8 cellular contexts compared by ENCODE assay signal in the genomic region with DNA sequence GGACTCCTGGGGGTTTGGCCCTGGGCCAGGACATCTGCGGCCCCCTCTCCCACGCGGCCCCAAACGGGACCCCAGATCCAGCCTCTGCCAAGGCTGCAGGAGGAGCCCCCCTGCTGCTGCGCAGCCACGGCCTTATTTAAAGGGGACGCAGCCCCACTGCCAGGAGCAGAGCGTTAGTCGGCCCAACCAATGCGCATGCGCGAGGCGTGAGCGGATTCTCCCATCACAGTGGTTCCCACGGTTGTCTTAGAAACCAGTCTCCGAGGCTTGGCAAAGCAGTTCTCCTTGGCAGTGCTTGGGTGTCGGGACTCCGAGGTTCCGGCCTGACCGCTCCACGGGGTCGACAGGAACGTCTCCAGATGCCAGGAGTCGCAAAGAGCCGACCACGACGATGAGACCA.
DNase-seq lines count a peak whose midpoint lies in the region; FAIRE-seq and TF ChIP-seq lines count a peak whose summit lies in the region.

No MANE protein-coding gene starts in this region.

- no peak overlapping the region for H3K27ac ChIP-seq in esophagus squamous epithelium
- H3K27ac ChIP-seq in kidney (ENCODE audit: low read depth in 2 of 2, low read length in 2 of 2), result no peak overlapping the region

- FAIRE-seq in kidney (lab: Jason Lieb, UNC), result no peak

- no peaks in the 10 kb centered on the region for H3K36me3 ChIP-seq in esophagus squamous epithelium
- no peaks in the 10 kb centered on the region for H3K36me3 ChIP-seq in kidney (ENCODE audit: control insufficient read depth in 1 of 2, insufficient read depth in 2 of 2, low read length in 2 of 2)

- CTCF ChIA-PET in activated CD4-positive, alpha-beta T cell treated with anti-CD3 and anti-CD28 coated beads, Interleukin-2, amount 10 ng/mL, durations not matched to agents 7 days and 5 days (lab: Charles Lee), result no interaction called here

- H3K36me3 Mint-ChIP-seq in activated CD4-positive, alpha-beta T cell treated with anti-CD3 and anti-CD28 coated beads, Interleukin-2, amount 10 ng/mL, durations not matched to agents 7 days and 5 days (ENCODE audit: low read depth), result no peaks in the 10 kb centered on the region

- peak overlapping the region; percentile 1 to 48 (median 14) for H3K4me3 ChIP-seq in esophagus squamous epithelium
- peak overlapping the region in 1 of 2 donors; percentile 25 for H3K4me3 ChIP-seq in kidney (ENCODE audit: low read length in 2 of 2)

- H3K27me3 Mint-ChIP-seq in activated CD4-positive, alpha-beta T cell treated with anti-CD3 and anti-CD28 coated beads, Interleukin-2, amount 10 ng/mL, durations not matched to agents 7 days and 5 days, result no peaks in the 10 kb centered on the region

- peaks cover 12% of the 10 kb centered on the region for H3K4me1 Mint-ChIP-seq in activated CD4-positive, alpha-beta T cell treated with anti-CD3 and anti-CD28 coated beads, Interleukin-2, amount 10 ng/mL, durations not matched to agents 7 days and 5 days

- peak; percentile 55 for DNase-seq in EL
- peak; percentile 26 for DNase-seq in activated CD4-positive, alpha-beta T cell treated with anti-CD3 and anti-CD28 coated beads, Interleukin-2, amount 10 ng/mL, durations not matched to agents 7 days and 5 days
- no peak for DNase-seq in esophagus squamous epithelium (lab: John Stamatoyannopoulos, UW)
- peak; percentile 47 for DNase-seq in stimulated activated CD4-positive, alpha-beta T cell treated with anti-CD3 and anti-CD28 coated beads, Interleukin-12 subunit alpha, Interleukin-12 subunit beta, amount 100 ng/mL, for 4 hours
- no peak for DNase-seq in kidney
- DNase-seq in epidermal melanocyte (ENCODE audit: insufficient read length, low spot score), result no peak
- DNase-seq in kidney glomerular epithelial cell (lab: John Stamatoyannopoulos, UW), result no peak
- DNase-seq in T1000 (lab: John Stamatoyannopoulos, UW), result no peak

- H3K9me3 ChIP-seq in esophagus squamous epithelium (no peaks in the 10 kb centered on the region), kidney (ENCODE audit: control insufficient read depth in 1 of 2, low read length in 2 of 2) (no peaks in the 10 kb centered on the region)

- H3K9ac ChIP-seq in kidney (ENCODE audit: low read length in 2 of 2), result no peak overlapping the region

- H3K27ac Mint-ChIP-seq in activated CD4-positive, alpha-beta T cell treated with anti-CD3 and anti-CD28 coated beads, Interleukin-2, amount 10 ng/mL, durations not matched to agents 7 days and 5 days, result no peak overlapping the region

- H3K9me3 Mint-ChIP-seq in activated CD4-positive, alpha-beta T cell treated with anti-CD3 and anti-CD28 coated beads, Interleukin-2, amount 10 ng/mL, durations not matched to agents 7 days and 5 days, result peaks cover 1% of the 10 kb centered on the region

- H3K27me3 ChIP-seq in esophagus squamous epithelium, result peaks cover 0 to 10% (median 0%) of the 10 kb centered on the region in 4 donors

- intact Hi-C loops in esophagus squamous epithelium (cut with DNase I), result no loop called here
- intact Hi-C loops in kidney (cut with DNase I), result no loop called here

- 44 to 54% methylated on average over 5 to 15 of the region's 27 CpGs for WGBS in esophagus squamous epithelium, 2 donors

- H3K4me3 Mint-ChIP-seq in activated CD4-positive, alpha-beta T cell treated with anti-CD3 and anti-CD28 coated beads, Interleukin-2, amount 10 ng/mL, durations not matched to agents 7 days and 5 days, result no peak overlapping the region

- TF ChIP-seq POLR2A in esophagus squamous epithelium (IDR thresholded peaks at IDR 0.05), result no peak

- H3K4me1 ChIP-seq in esophagus squamous epithelium, result peaks cover 0 to 13% (median 0%) of the 10 kb centered on the region in 3 donors
- no peaks in the 10 kb centered on the region for H3K4me1 ChIP-seq in kidney (ENCODE audit: control insufficient read depth in 1 of 2, insufficient read depth in 1 of 2, low read depth in 1 of 2, low read length in 2 of 2)

- POLR2A ChIA-PET in activated CD4-positive, alpha-beta T cell treated with anti-CD3 and anti-CD28 coated beads, Interleukin-2, amount 10 ng/mL, durations not matched to agents 7 days and 5 days (lab: Charles Lee), result no interaction called here

- TF ChIP-seq CTCF in esophagus squamous epithelium (IDR thresholded peaks at IDR 0.05) (no peak), kidney (IDR thresholded peaks at IDR 0.05; ENCODE audit: borderline replicate concordance, extremely low read depth, insufficient read depth) (no peak)

Comparison
In these comparisons a context has a peak if more than half of its experiments do, and no peak if none do; other contexts are left out.
1. DNase-seq: peak in EL (single experiment), activated CD4-positive, alpha-beta T cell treated with anti-CD3 and anti-CD28 coated beads, Interleukin-2, amount 10 ng/mL, durations not matched to agents 7 days and 5 days (single experiment) and stimulated activated CD4-positive, alpha-beta T cell treated with anti-CD3 and anti-CD28 coated beads, Interleukin-12 subunit alpha, Interleukin-12 subunit beta, amount 100 ng/mL, for 4 hours (single experiment); none in esophagus squamous epithelium (single experiment), kidney (single experiment), epidermal melanocyte (single experiment), kidney glomerular epithelial cell (single experiment) and T1000 (single experiment).